ENCODE assay signal across 30 cellular contexts in the genomic region with DNA sequence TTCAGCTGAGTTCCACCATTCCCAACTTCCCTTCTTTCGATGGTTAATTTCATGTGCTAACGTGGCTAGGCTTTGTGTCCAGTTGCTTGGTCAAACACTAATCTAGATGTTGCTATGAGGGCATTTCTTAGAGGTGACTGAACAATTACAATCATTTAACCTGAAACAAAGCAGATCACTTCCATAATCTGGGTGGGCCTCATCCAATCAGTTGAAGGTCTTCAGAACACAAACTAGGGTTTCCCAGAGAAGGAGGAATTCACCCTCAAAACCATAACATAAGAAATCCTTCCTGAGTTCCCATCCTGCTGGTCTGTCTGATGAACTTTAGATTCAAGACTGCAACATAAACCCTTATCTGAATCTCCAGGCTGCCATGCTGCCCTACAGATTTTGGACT.
"Had no signal": no experiment of that assay in that cellular context is flagged by ENCODE, and none has a peak within 500 bp of the region (broad histone marks: within the 10 kb centered on the region; RNA-seq: fewer than 3 reads in every experiment).

No MANE protein-coding gene starts in this region.

- FAIRE-seq: small intestine had no signal

- H3K36me3 ChIP-seq: neural progenitor cell, ovary, right lobe of liver, sigmoid colon, suprapubic skin, tibial artery, transverse colon, upper lobe of right lung, vagina had no signal

- H3K79me2 ChIP-seq: parathyroid adenoma had no signal

- H2AFZ ChIP-seq: neural progenitor cell, parathyroid adenoma had no signal

- H3K9me3 Mint-ChIP-seq: neural progenitor cell had no signal

- H3K27me3 ChIP-seq: neural progenitor cell, ovary, right lobe of liver, sigmoid colon, suprapubic skin, testis, tibial artery, transverse colon, upper lobe of right lung, vagina had no signal

- H3K27ac Mint-ChIP-seq: naive thymus-derived CD4-positive, alpha-beta T cell; natural killer cell; nephron; neural progenitor cell; progenitor cell of endocrine pancreas; stimulated activated memory B cell treated with anti-CD40 and anti-IgM and Interleukin-4, amounts not matched to agents 10 μg/mL and 1 μg/mL and 100 μg/mL, for 72 hours; stimulated activated naive CD8-positive, alpha-beta T cell treated with anti-CD3 and anti-CD28 coated beads, Interleukin-15, amount 100 ng/mL, for 72 hours; type B pancreatic cell had no signal

- H3K27ac ChIP-seq: neural progenitor cell, ovary, parathyroid adenoma, psoas muscle, right lobe of liver, sigmoid colon, suprapubic skin, testis, tibial artery, transverse colon, upper lobe of right lung, vagina had no signal

- H3K4me2 ChIP-seq: neural progenitor cell had no signal

- H3K4me1 ChIP-seq: neural progenitor cell, parathyroid adenoma, psoas muscle, right lobe of liver, sigmoid colon, suprapubic skin, testis, tibial artery, transverse colon, upper lobe of right lung, vagina had no signal

- H3K36me3 Mint-ChIP-seq: naive thymus-derived CD4-positive, alpha-beta T cell; neural progenitor cell; stimulated activated memory B cell treated with anti-CD40 and anti-IgM and Interleukin-4, amounts not matched to agents 10 μg/mL and 1 μg/mL and 100 μg/mL, for 72 hours; type B pancreatic cell had no signal

- DNase-seq: naive thymus-derived CD4-positive, alpha-beta T cell; natural killer cell; occipital lobe; ovary; posterior cingulate gyrus; psoas muscle; right cardiac atrium; right lobe of liver; sigmoid colon; small intestine; stimulated activated CD4-positive, alpha-beta T cell treated with anti-CD3 and anti-CD28 coated beads, Interleukin-15, amount 100 ng/mL, for 24 hours; stimulated activated CD4-positive, alpha-beta T cell treated with anti-CD3 and anti-CD28 coated beads, Interleukin-4, amount 100 ng/mL, for 1 hour; stimulated activated CD4-positive, alpha-beta T cell treated with anti-CD3 and anti-CD28 coated beads, Interleukin-4, amount 100 ng/mL, for 4 hours; stimulated activated CD8-positive, alpha-beta memory T cell treated with anti-CD3 and anti-CD28 coated beads, Interleukin-4, amount 100 ng/mL, for 48 hours; stimulated activated naive CD4-positive, alpha-beta T cell; stimulated activated naive CD8-positive, alpha-beta T cell treated with anti-CD3 and anti-CD28 coated beads, Interleukin-15, amount 100 ng/mL, for 72 hours; stimulated activated naive CD8-positive, alpha-beta T cell treated with anti-CD3 and anti-CD28 coated beads, Interleukin-15, Interleukin-2, amounts not matched to agents 100 U/mL and 50 U/mL, for 24 hours; substantia nigra; testis; tibial artery; transverse colon; upper lobe of right lung had no signal

- H3K27me3 Mint-ChIP-seq: naive thymus-derived CD4-positive, alpha-beta T cell; progenitor cell of endocrine pancreas; stimulated activated memory B cell treated with anti-CD40 and anti-IgM and Interleukin-4, amounts not matched to agents 10 μg/mL and 1 μg/mL and 100 μg/mL, for 72 hours; stimulated activated naive CD8-positive, alpha-beta T cell treated with anti-CD3 and anti-CD28 coated beads, Interleukin-15, amount 100 ng/mL, for 72 hours; type B pancreatic cell had no signal

- H3K4me1 Mint-ChIP-seq: naive thymus-derived CD4-positive, alpha-beta T cell; natural killer cell; stimulated activated memory B cell treated with anti-CD40 and anti-IgM and Interleukin-4, amounts not matched to agents 10 μg/mL and 1 μg/mL and 100 μg/mL, for 72 hours; stimulated activated naive CD8-positive, alpha-beta T cell treated with anti-CD3 and anti-CD28 coated beads, Interleukin-15, amount 100 ng/mL, for 72 hours had no signal

- H3K9me3 ChIP-seq: ovary, psoas muscle, right lobe of liver, sigmoid colon, testis, tibial artery, transverse colon, upper lobe of right lung, vagina had no signal

- H3K4me3 ChIP-seq: neural progenitor cell, ovary, psoas muscle, right lobe of liver, sigmoid colon, suprapubic skin, testis, tibial artery, transverse colon, upper lobe of right lung, vagina had no signal

- H3K4me3 Mint-ChIP-seq: naive thymus-derived CD4-positive, alpha-beta T cell; natural killer cell; nephron; neural progenitor cell; stimulated activated memory B cell treated with anti-CD40 and anti-IgM and Interleukin-4, amounts not matched to agents 10 μg/mL and 1 μg/mL and 100 μg/mL, for 72 hours; stimulated activated naive CD8-positive, alpha-beta T cell treated with anti-CD3 and anti-CD28 coated beads, Interleukin-15, amount 100 ng/mL, for 72 hours; type B pancreatic cell had no signal

- H3K9ac ChIP-seq: neural progenitor cell, parathyroid adenoma had no signal

- ATAC-seq: naive thymus-derived CD4-positive, alpha-beta T cell; natural killer cell; psoas muscle; right cardiac atrium; right lobe of liver; stimulated activated memory B cell treated with anti-CD40 and anti-IgM and Interleukin-4, amounts not matched to agents 10 μg/mL and 1 μg/mL and 100 μg/mL, for 72 hours; stimulated activated naive CD8-positive, alpha-beta T cell treated with anti-CD3 and anti-CD28 coated beads, Interleukin-15, amount 100 ng/mL, for 72 hours; stimulated activated naive CD8-positive, alpha-beta T cell treated with anti-CD3 and anti-CD28 coated beads, Interleukin-15, Interleukin-2, amounts not matched to agents 100 U/mL and 50 U/mL, for 24 hours; upper lobe of right lung had no signal
